13 cellular contexts compared by ENCODE assay signal in genomic region chr9:131719262-131719908, GRCh38. TPM values are rescaled to one million over a fixed set of nuclear protein-coding genes. Genes with fewer than 3 reads are reported as not detected.
DNase-seq lines count a peak whose midpoint lies in the region; ATAC-seq and TF ChIP-seq lines count a peak whose summit lies in the region.
"Had no signal": no experiment of that assay in that cellular context is flagged by ENCODE, and none has a peak within 500 bp of the region (broad histone marks: within the 10 kb centered on the region; RNA-seq: fewer than 3 reads in every experiment).

No MANE protein-coding gene starts in this region.

- H3K36me3 Mint-ChIP-seq in activated T-cell treated with anti-CD3 and anti-CD28 coated beads, Interleukin-2, amount 50 U/mL, for 72 hours (ENCODE audit: insufficient read depth in 2 of 2) = peaks cover 7 to 10% of the 10 kb centered on the region in 2 donors

- TF ChIP-seq POLR2A in esophagus muscularis mucosa (IDR thresholded peaks at IDR 0.05; ENCODE audit: low read depth) (no peak), stomach (IDR thresholded peaks at IDR 0.05) (no peak), sigmoid colon (IDR thresholded peaks at IDR 0.05) (no peak)

- no peaks in the 10 kb centered on the region for H3K27me3 Mint-ChIP-seq in activated T-cell treated with anti-CD3 and anti-CD28 coated beads, Interleukin-2, amount 50 U/mL, for 72 hours (ENCODE audit: low read depth)
- H3K27me3 Mint-ChIP-seq: activated naive CD4-positive, alpha-beta T cell treated with anti-CD3 and anti-CD28 coated beads, Interleukin-2, amount 50 U/mL, for 24 hours had no signal

- no peaks in the 10 kb centered on the region for H3K9me3 Mint-ChIP-seq in activated T-cell treated with anti-CD3 and anti-CD28 coated beads, Interleukin-2, amount 50 U/mL, for 72 hours
- H3K9me3 Mint-ChIP-seq: activated naive CD4-positive, alpha-beta T cell treated with anti-CD3 and anti-CD28 coated beads, Interleukin-2, amount 50 U/mL, for 24 hours had no signal

- H3K27ac Mint-ChIP-seq in activated T-cell treated with anti-CD3 and anti-CD28 coated beads, Interleukin-2, amount 50 U/mL, for 72 hours = peak overlapping the region; percentile 84
- H3K27ac Mint-ChIP-seq: activated naive CD4-positive, alpha-beta T cell treated with anti-CD3 and anti-CD28 coated beads, Interleukin-2, amount 50 U/mL, for 24 hours had no signal

- no peaks in the 10 kb centered on the region for H3K27me3 ChIP-seq in OCI-LY1 (ENCODE audit: insufficient read depth, low read length)
- H3K27me3 ChIP-seq in esophagus muscularis mucosa = no peaks in the 10 kb centered on the region
- H3K27me3 ChIP-seq in stomach = no peaks in the 10 kb centered on the region
- no peaks in the 10 kb centered on the region for H3K27me3 ChIP-seq in sigmoid colon

- peaks cover 59% of the 10 kb centered on the region for H3K4me1 ChIP-seq in OCI-LY1 (ENCODE audit: insufficient read depth, low read length, severe bottlenecking)
- H3K4me1 ChIP-seq in esophagus muscularis mucosa = peaks cover 57 to 83% (median 82%) of the 10 kb centered on the region in 4 donors
- H3K4me1 ChIP-seq in stomach = peaks cover 7 to 67% (median 43%) of the 10 kb centered on the region in 4 donors
- peaks cover 0 to 39% (median 36%) of the 10 kb centered on the region in 4 donors for H3K4me1 ChIP-seq in sigmoid colon

- H3K9me2 ChIP-seq in OCI-LY1 (ENCODE audit: low read depth, low read length) = no peaks in the 10 kb centered on the region

- no peaks in the 10 kb centered on the region for H4K20me1 ChIP-seq in OCI-LY1 (ENCODE audit: insufficient read depth, low read length)

- no peak overlapping the region for H2AFZ ChIP-seq in OCI-LY1 (ENCODE audit: low read length)

- 56% methylated on average over 7 of the region's 7 CpGs for WGBS in esophagus muscularis mucosa
- 44 to 57% (median 49%) methylated on average over 7 of the region's 7 CpGs for WGBS in stomach, 5 donors
- WGBS in sigmoid colon, 2 donors = 66 to 81% methylated on average over 7 of the region's 7 CpGs

- no peak for DNase-seq in activated T-cell treated with anti-CD3 and anti-CD28 coated beads, Interleukin-2, amount 50 U/mL, for 72 hours
- DNase-seq in activated T-cell treated with anti-CD3 and anti-CD28 coated beads, Interleukin-2, amount 50 U/mL, for 48 hours = no peak
- no peak for DNase-seq in esophagus muscularis mucosa (ENCODE audit: extremely low spot score)
- no peak for DNase-seq in stomach
- DNase-seq in sigmoid colon = no peak
- DNase-seq in inferior parietal cortex (ENCODE audit: extremely low spot score) = no peak
- no peak for DNase-seq in NCI-H774 (lab: John Stamatoyannopoulos, UW)
- DNase-seq: GF-D8, head of caudate nucleus, NCI-H2081, RPMI8226 had no signal

- intact Hi-C loops in esophagus muscularis mucosa (cut with DNase I) (no loop called here), stomach (cut with DNase I; ENCODE audit: low total_unique reads) (no loop called here), sigmoid colon (cut with DNase I) (no loop called here)

- peak overlapping the region; percentile 44 for H3K4me2 ChIP-seq in OCI-LY1 (ENCODE audit: low read length)

- peaks cover 76% of the 10 kb centered on the region for H3K4me1 Mint-ChIP-seq in activated T-cell treated with anti-CD3 and anti-CD28 coated beads, Interleukin-2, amount 50 U/mL, for 72 hours (ENCODE audit: low read depth)

- H3K9me3 ChIP-seq in OCI-LY1 (ENCODE audit: low read length) (no peaks in the 10 kb centered on the region), esophagus muscularis mucosa (no peaks in the 10 kb centered on the region), stomach (no peaks in the 10 kb centered on the region), sigmoid colon (no peaks in the 10 kb centered on the region)

- peaks cover 41% of the 10 kb centered on the region for H3K79me2 ChIP-seq in OCI-LY1 (ENCODE audit: insufficient read depth, low read length)

- no peak for TF ChIP-seq EP300 in esophagus muscularis mucosa (IDR thresholded peaks at IDR 0.05)
- no peak for TF ChIP-seq EP300 in stomach (IDR thresholded peaks at IDR 0.05)
- TF ChIP-seq EP300 in sigmoid colon (IDR thresholded peaks at IDR 0.05) = no peak

- no peak overlapping the region for H3K4me3 ChIP-seq in OCI-LY1 (ENCODE audit: low read depth, low read length, poor library complexity, severe bottlenecking)
- H3K4me3 ChIP-seq in esophagus muscularis mucosa = no peak overlapping the region
- no peak overlapping the region for H3K4me3 ChIP-seq in stomach
- H3K4me3 ChIP-seq in sigmoid colon = no peak overlapping the region

- H3K27ac ChIP-seq in OCI-LY1 (ENCODE audit: low read depth, low read length, poor library complexity, severe bottlenecking) = peak overlapping the region; percentile 73
- H3K27ac ChIP-seq in esophagus muscularis mucosa (replicated peaks in 1 of 4) = peak overlapping the region in 3 of 4 donors; percentile 7 to 82 (median 58)
- H3K27ac ChIP-seq in stomach = peak overlapping the region in 3 of 5 donors; percentile 1 to 62 (median 25)
- H3K27ac ChIP-seq in sigmoid colon = peak overlapping the region in 1 of 4 donors; percentile 25

- peak overlapping the region in 1 of 2 donors; percentile 81 for H3K4me3 Mint-ChIP-seq in activated T-cell treated with anti-CD3 and anti-CD28 coated beads, Interleukin-2, amount 50 U/mL, for 72 hours
- H3K4me3 Mint-ChIP-seq: activated naive CD4-positive, alpha-beta T cell treated with anti-CD3 and anti-CD28 coated beads, Interleukin-2, amount 50 U/mL, for 24 hours had no signal

- peak overlapping the region; percentile 13; the same call in 1 of the 2 replicates for H3K9ac ChIP-seq in OCI-LY1 (ENCODE audit: low read length)

- no peaks in the 10 kb centered on the region for H3F3A ChIP-seq in OCI-LY1 (ENCODE audit: insufficient read depth, low read length)

- peaks cover 22% of the 10 kb centered on the region; the same call in 1 of the 2 replicates for H3K36me3 ChIP-seq in OCI-LY1 (ENCODE audit: insufficient read depth, low read length)
- peaks cover 0 to 4% (median 0%) of the 10 kb centered on the region in 4 donors for H3K36me3 ChIP-seq in esophagus muscularis mucosa
- H3K36me3 ChIP-seq in stomach = peaks cover 0 to 16% (median 5%) of the 10 kb centered on the region in 4 donors
- no peaks in the 10 kb centered on the region for H3K36me3 ChIP-seq in sigmoid colon

- peak; percentile 24 to 49 for ATAC-seq in activated T-cell treated with anti-CD3 and anti-CD28 coated beads, Interleukin-2, amount 50 U/mL, for 72 hours (replicated peaks in 1 of 2)

- TF ChIP-seq CTCF in OCI-LY1 (IDR thresholded peaks at IDR 0.05; ENCODE audit: low read length) (no peak), esophagus muscularis mucosa (IDR thresholded peaks at IDR 0.05) (no peak), stomach (IDR thresholded peaks at IDR 0.05) (no peak), sigmoid colon (IDR thresholded peaks at IDR 0.05) (no peak)

RNA-seq across cellular contexts. Expression of gene RAPGEF1, which starts 20.5 kb away (rescaled TPM):
- total RNA-seq in activated T-cell treated with anti-CD3 and anti-CD28 coated beads, Interleukin-2, amount 50 U/mL, for 72 hours = 100 to 1,000 TPM; 170 to 175 TPM
- total RNA-seq in esophagus muscularis mucosa (100 to 1,000 TPM in 2 of 4 donors, 10 to 100 TPM in 2; 66.6 to 138 (median 101) TPM), stomach (10 to 100 TPM; 33.2 to 84.6 (median 57.1) TPM), sigmoid colon (10 to 100 TPM; 41.7 to 58.2 (median 49.0) TPM)
- polyA plus RNA-seq in stomach (10 to 100 TPM in 2 of 3 donors, 1 to 10 TPM in 1; 8.4 to 19.1 (median 12.5) TPM), sigmoid colon (10 to 100 TPM; 14.4 to 45.3 (median 20.3) TPM)
